ENCODE assay signal across 23 cellular contexts in the genomic region with DNA sequence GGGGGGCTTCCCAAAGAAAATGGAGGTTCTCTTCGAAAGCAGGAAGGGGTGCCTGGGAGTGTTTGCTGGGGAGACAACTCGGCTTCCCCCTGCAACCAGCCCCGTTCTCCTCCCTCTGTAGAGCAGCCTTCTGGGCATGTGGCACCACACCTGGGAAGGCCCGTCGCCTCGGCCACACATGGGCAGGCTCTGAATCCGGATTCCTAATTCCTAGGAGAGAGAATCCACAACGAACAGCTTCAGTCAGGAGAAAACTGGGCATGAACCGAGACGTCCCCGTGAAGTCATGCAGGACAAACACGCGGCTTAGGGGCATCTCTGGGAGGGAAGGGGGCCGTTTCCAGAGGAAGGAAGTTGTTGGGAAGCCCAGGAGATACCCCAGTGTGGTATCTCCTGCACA.
DNase-seq lines count a peak whose midpoint lies in the region; ATAC-seq and TF ChIP-seq lines count a peak whose summit lies in the region.
"Had no signal": no experiment of that assay in that cellular context is flagged by ENCODE, and none has a peak within 500 bp of the region (broad histone marks: within the 10 kb centered on the region; RNA-seq: fewer than 3 reads in every experiment).

No MANE protein-coding gene starts in this region.

- H3K79me1 ChIP-seq in neuronal stem cell (ENCODE audit: low read depth, low read length): no peaks in the 10 kb centered on the region

- H2AK5ac ChIP-seq in neuronal stem cell (ENCODE audit: low read depth, low read length): no peak overlapping the region

- H2BK12ac ChIP-seq in neuronal stem cell (ENCODE audit: low read length): no peak overlapping the region

- H3K23ac ChIP-seq in neuronal stem cell (ENCODE audit: low read depth, low read length, poor library complexity): no peak overlapping the region

- H4K20me1 ChIP-seq in PC-3 (ENCODE audit: low read length): no peaks in the 10 kb centered on the region
- H4K20me1 ChIP-seq: BLaER1 treated with 17β-estradiol and CSF1 and Interleukin-3, amounts not matched to agents 10 nM and 100 nM had no signal

- peaks cover 6% of the 10 kb centered on the region; the same call in 1 of the 2 replicates for H3K4me1 ChIP-seq in PC-3 (ENCODE audit: insufficient read depth, low read length)
- H3K4me1 ChIP-seq in neuronal stem cell (ENCODE audit: control insufficient read depth in 2 of 2, insufficient read depth in 1 of 2, low read depth in 1 of 2, low read length in 2 of 2): peaks cover 0 to 3% of the 10 kb centered on the region in 2 donors
- H3K4me1 ChIP-seq: A549, BE2C had no signal

- H3K9ac ChIP-seq in PC-3 (ENCODE audit: low read length): no peak overlapping the region
- H3K9ac ChIP-seq in neuronal stem cell (ENCODE audit: low read depth, low read length, poor library complexity): no peak overlapping the region
- H3K9ac ChIP-seq: BLaER1 treated with 17β-estradiol and CSF1 and Interleukin-3, amounts not matched to agents 10 nM and 100 nM had no signal

- H2BK15ac ChIP-seq in neuronal stem cell (ENCODE audit: low read length): no peak overlapping the region

- no peak overlapping the region for H3K18ac ChIP-seq in neuronal stem cell (ENCODE audit: low read length)

- H3K27ac ChIP-seq in PC-3 (ENCODE audit: low read length) (peak overlapping the region; percentile 30; the same call in 1 of the 2 replicates), angular gyrus (ENCODE audit: low read depth, low read length) (peak overlapping the region; percentile 0), dorsolateral prefrontal cortex (peak overlapping the region in 31 of 59 donors; percentile 0 to 79 (median 47)), neuronal stem cell (replicated peaks; ENCODE audit: low read length) (no peak overlapping the region), WERI-Rb-1 (no peak overlapping the region)
- H3K27ac ChIP-seq: A549; BLaER1 treated with 17β-estradiol and CSF1 and Interleukin-3, amounts not matched to agents 10 nM and 100 nM had no signal

- H3K4me3 ChIP-seq in PC-3 (ENCODE audit: low read length) (no peak overlapping the region), dorsolateral prefrontal cortex (no peak overlapping the region), neuronal stem cell (ENCODE audit: low read length in 2 of 2) (no peak overlapping the region), WERI-Rb-1 (ENCODE audit: low read depth, low read length) (no peak overlapping the region)
- H3K4me3 ChIP-seq: A549; BLaER1 treated with 17β-estradiol and CSF1 and Interleukin-3, amounts not matched to agents 10 nM and 100 nM; GM12878; GM23338 had no signal

- no peak for ATAC-seq in PC-3
- ATAC-seq in GM18907 (IDR thresholded peaks at IDR 0.05; ENCODE audit: unreplicated experiment): no peak
- ATAC-seq: A549, GM12878, GM23338, HCT116 had no signal

- no peaks in the 10 kb centered on the region for H3F3A ChIP-seq in PC-3 (ENCODE audit: low read length, unreplicated experiment)

- peak overlapping the region; percentile 28 for H3K14ac ChIP-seq in neuronal stem cell (ENCODE audit: low read length)

- H3K79me2 ChIP-seq in PC-3 (ENCODE audit: low read length): no peaks in the 10 kb centered on the region

- POLR2A ChIA-PET in PC-3 (lab: Charles Lee; ENCODE audit: unreplicated experiment): no interaction called here

- H3K4me2 ChIP-seq in PC-3 (ENCODE audit: low read length) (peak overlapping the region; percentile 48), neuronal stem cell (ENCODE audit: insufficient read depth, low read length, poor library complexity, severe bottlenecking) (no peak overlapping the region)
- H3K4me2 ChIP-seq: A549; BLaER1 treated with 17β-estradiol and CSF1 and Interleukin-3, amounts not matched to agents 10 nM and 100 nM; GM23338 had no signal

- no peak for DNase-seq in PC-3
- DNase-seq in dorsolateral prefrontal cortex: no peak
- DNase-seq in neuronal stem cell (ENCODE audit: low spot score): no peak
- DNase-seq in WERI-Rb-1: no peak
- no peak for DNase-seq in stimulated activated CD4-positive, alpha-beta T cell treated with anti-CD3 and anti-CD28 coated beads, Interleukin-1b, Interleukin-23, amount 100 ng/mL, for 48 hours
- DNase-seq: 8988T; ACHN; AML-193; BE2C; CD4-positive, alpha-beta T cell; CD8-positive, alpha-beta memory T cell; DMS 273 treated with DMSO at 0.1 percent for 48 hours; DMS79; EL; GDM1; H9 had no signal

- H3K27me3 ChIP-seq in PC-3 (ENCODE audit: low read length) (no peaks in the 10 kb centered on the region), dorsolateral prefrontal cortex (no peaks in the 10 kb centered on the region), neuronal stem cell (ENCODE audit: control insufficient read depth in 3 of 3, insufficient read depth in 3 of 3, low read depth in 1 of 3, low read length in 3 of 3) (no peaks in the 10 kb centered on the region), WERI-Rb-1 (ENCODE audit: insufficient read depth, low read depth, severe bottlenecking) (no peaks in the 10 kb centered on the region)
- H3K27me3 ChIP-seq: BE2C; BLaER1 treated with 17β-estradiol and CSF1 and Interleukin-3, amounts not matched to agents 10 nM and 100 nM had no signal

- H3K9me3 ChIP-seq in PC-3 (ENCODE audit: low read length): no peaks in the 10 kb centered on the region
- H3K9me3 ChIP-seq in neuronal stem cell (replicated peaks in 1 of 2; ENCODE audit: control insufficient read depth in 2 of 2, insufficient read depth in 1 of 2, low read depth in 1 of 2, low read length in 2 of 2): no peaks in the 10 kb centered on the region
- H3K9me3 ChIP-seq in WERI-Rb-1 (ENCODE audit: severe bottlenecking): no peaks in the 10 kb centered on the region
- H3K9me3 ChIP-seq: A549, BE2C had no signal

- TF ChIP-seq CTCF in PC-3 (conservative IDR thresholded peaks at IDR 0.05; ENCODE audit: low read depth, low read length) (no peak), dorsolateral prefrontal cortex (IDR thresholded peaks at IDR 0.05 in 54 of 56, conservative IDR thresholded peaks at IDR 0.05 in 2 of 56; ENCODE audit: low read depth in 1 of 56, partially characterized antibody in 56 of 56) (no peak), WERI-Rb-1 (IDR thresholded peaks at IDR 0.05; ENCODE audit: low read depth, low read length) (no peak)

- no peak overlapping the region for H4K8ac ChIP-seq in neuronal stem cell (ENCODE audit: low read depth, low read length)

- no TSS peak for BruUV-seq in PC-3 (replicated peaks; lab: Mats Ljungman, UMichigan)

- no CpG with 5 or more reads among the region's 14 CpGs for WGBS in neuronal stem cell (ENCODE audit: extremely low coverage in 2 of 2, insufficient read length in 2 of 2, insufficient replicate concordance in 1 of 2), 2 donors

- no peaks in the 10 kb centered on the region for H3K9me2 ChIP-seq in PC-3 (replicated peaks; ENCODE audit: low read length)

- no peak overlapping the region for H2BK5ac ChIP-seq in neuronal stem cell (ENCODE audit: low read length)

- no peak overlapping the region; the same call in 1 of the 2 replicates for H2AFZ ChIP-seq in PC-3 (ENCODE audit: low read length)
- H2AFZ ChIP-seq in neuronal stem cell (ENCODE audit: low read length): no peak overlapping the region
- H2AFZ ChIP-seq: GM23338 had no signal

- CTCF ChIA-PET in PC-3 (lab: Charles Lee): no interaction called here

- intact Hi-C loops in PC-3 (cut with micrococcal nuclease): no loop called here
- intact Hi-C loops in dorsolateral prefrontal cortex (cut with DNase I): no loop called here

- H3K36me3 ChIP-seq in PC-3 (ENCODE audit: low read depth, low read length): no peaks in the 10 kb centered on the region
- peaks cover 0 to 32% of the 10 kb centered on the region in 2 donors for H3K36me3 ChIP-seq in neuronal stem cell (replicated peaks in 1 of 2; ENCODE audit: control insufficient read depth in 2 of 2, insufficient read depth in 2 of 2, low read length in 2 of 2)
- H3K36me3 ChIP-seq in WERI-Rb-1: no peaks in the 10 kb centered on the region
- H3K36me3 ChIP-seq: BE2C; BLaER1 treated with 17β-estradiol and CSF1 and Interleukin-3, amounts not matched to agents 10 nM and 100 nM had no signal

- H3K4ac ChIP-seq in neuronal stem cell (ENCODE audit: low read length): no peak overlapping the region

- H4K91ac ChIP-seq in neuronal stem cell (ENCODE audit: low read depth, low read length, poor library complexity): no peak overlapping the region

- no peak overlapping the region for H2BK120ac ChIP-seq in neuronal stem cell (ENCODE audit: low read depth, low read length)

Comparison
In these comparisons a context has a peak if more than half of its experiments do, and no peak if none do; other contexts are left out.
1. H3K27ac ChIP-seq: peak in PC-3 (single experiment), angular gyrus (single experiment) and dorsolateral prefrontal cortex (31 of 59); none in neuronal stem cell (single experiment) and WERI-Rb-1 (single experiment).